ENCODE assay signal across 12 cellular contexts in genomic region chr3:160869825-160870224, GRCh38.
DNase-seq lines count a peak whose midpoint lies in the region; ATAC-seq and TF ChIP-seq lines count a peak whose summit lies in the region.
"Had no signal": no experiment of that assay in that cellular context is flagged by ENCODE, and none has a peak within 500 bp of the region (broad histone marks: within the 10 kb centered on the region; RNA-seq: fewer than 3 reads in every experiment).

No MANE protein-coding gene starts in this region.

- no peak overlapping the region for H3K27ac ChIP-seq in prostate gland
- H3K27ac ChIP-seq: SJSA1 had no signal

- no peaks in the 10 kb centered on the region for H3K27me3 ChIP-seq in prostate gland (replicated peaks; ENCODE audit: insufficient read depth)

- H3K36me3 ChIP-seq in prostate gland = no peaks in the 10 kb centered on the region
- H3K36me3 ChIP-seq: SJSA1 had no signal

- H3K9me3 ChIP-seq in prostate gland = no peaks in the 10 kb centered on the region
- H3K9me3 ChIP-seq: SJSA1 had no signal

- no peak for TF ChIP-seq POLR2A in prostate gland (IDR thresholded peaks at IDR 0.05)

- WGBS in prostate gland = 56% methylated on average over 2 of the region's 2 CpGs

- no peak overlapping the region for H3K4me3 ChIP-seq in choroid plexus epithelial cell (ENCODE audit: low read depth, low read length)
- H3K4me3 ChIP-seq in prostate gland = no peak overlapping the region
- H3K4me3 ChIP-seq: SJSA1 had no signal

- H3K4me1 ChIP-seq in prostate gland (replicated peaks) = no peaks in the 10 kb centered on the region
- H3K4me1 ChIP-seq: SJSA1 had no signal

- TF ChIP-seq CTCF in choroid plexus epithelial cell (conservative IDR thresholded peaks at IDR 0.05; ENCODE audit: low read depth, low read length) = no peak
- TF ChIP-seq CTCF in prostate gland (IDR thresholded peaks at IDR 0.05) = no peak

- ATAC-seq in HG02885 (IDR thresholded peaks at IDR 0.05; ENCODE audit: poor library complexity, unreplicated experiment) = no peak
- ATAC-seq: CD8-positive, alpha-beta T cell had no signal

- intact Hi-C loops in prostate gland (cut with DNase I) = loop anchor here (5.0 kb wide), 2 partner anchors 58 to 113 kb away; partner anchors contain the start of gene PPM1L

- peak; percentile 34 for DNase-seq in GF-D8 (lab: John Stamatoyannopoulos, UW)
- peak; percentile 93 to 94 for DNase-seq in NCI-H524 (lab: John Stamatoyannopoulos, UW)
- peak; percentile 2 for DNase-seq in choroid plexus epithelial cell (ENCODE audit: low read depth)
- peak; percentile 56 for DNase-seq in prostate gland (ENCODE audit: low spot score)
- DNase-seq in AG08395 (ENCODE audit: low spot score) = no peak
- DNase-seq in retina = no peak
- DNase-seq in dermis blood vessel endothelial cell = no peak
- DNase-seq: activated CD8-positive, alpha-beta memory T cell treated with anti-CD3 and anti-CD28 coated beads, Interleukin-2, amount 50 U/mL, for 4 hours; CD8-positive, alpha-beta T cell; HCEC 1CT had no signal

Comparison
In these comparisons a context has a peak if more than half of its experiments do, and no peak if none do; other contexts are left out.
1. DNase-seq: peak in GF-D8 (single experiment), NCI-H524 (2 of 2), choroid plexus epithelial cell (single experiment) and prostate gland (single experiment); none in AG08395 (single experiment), retina (single experiment) and dermis blood vessel endothelial cell (single experiment).